ENCODE assay signal across 13 cellular contexts in the genomic region with DNA sequence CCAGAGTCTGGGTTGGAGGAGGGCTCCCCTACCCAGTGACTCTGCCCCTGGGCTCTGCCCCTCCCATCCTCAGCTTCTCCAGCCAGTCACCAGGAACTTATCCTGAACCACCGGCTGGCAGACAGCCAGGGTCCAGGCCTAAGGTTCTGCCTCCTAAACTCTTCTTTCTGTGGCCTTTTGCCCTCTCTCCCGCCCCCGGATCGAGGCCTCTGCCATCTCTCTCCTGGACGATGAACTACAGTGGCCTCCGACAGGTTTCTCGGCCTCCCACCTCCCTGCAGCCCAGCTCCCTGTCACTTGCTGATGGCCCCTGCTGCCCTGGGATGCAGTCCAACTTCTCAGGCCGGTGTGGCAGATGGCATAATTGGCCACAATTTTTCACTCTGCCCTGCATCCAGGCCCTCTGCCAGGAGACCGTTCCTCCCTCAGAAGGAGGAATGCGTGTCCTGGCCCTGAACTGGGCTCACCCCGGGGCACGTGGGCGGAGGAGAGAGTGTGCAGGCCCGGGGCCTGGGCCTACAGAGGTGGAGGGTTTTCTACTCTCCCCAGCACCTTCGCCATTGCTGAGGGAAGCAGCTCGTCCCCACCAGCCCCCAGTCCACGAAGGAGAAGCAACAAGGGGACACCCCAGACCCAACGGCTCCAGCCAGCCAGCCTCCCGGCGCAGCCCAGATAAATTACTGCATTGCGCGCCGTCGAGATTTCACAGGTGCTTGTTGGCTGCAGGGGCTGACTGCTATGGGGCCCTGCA.
A peak's percentile ranks its signal among the peaks of the same experiment; 100 is the strongest.
DNase-seq lines count a peak whose midpoint lies in the region; ATAC-seq and TF ChIP-seq lines count a peak whose summit lies in the region.
"Had no signal": no experiment of that assay in that cellular context is flagged by ENCODE, and none has a peak within 500 bp of the region (broad histone marks: within the 10 kb centered on the region; RNA-seq: fewer than 3 reads in every experiment).

No MANE protein-coding gene starts in this region.

- no peaks in the 10 kb centered on the region for H3K36me3 Mint-ChIP-seq in stimulated activated effector memory CD8-positive, alpha-beta T cell treated with anti-CD3 and anti-CD28 coated beads, Interleukin-12 subunit alpha, Interleukin-12 subunit beta, amount 100 ng/mL, for 72 hours
- no peaks in the 10 kb centered on the region for H3K36me3 Mint-ChIP-seq in activated CD4-positive, alpha-beta memory T cell treated with anti-CD3 and anti-CD28 coated beads, Interleukin-2, amount 10 ng/mL, durations not matched to agents 7 days and 5 days (ENCODE audit: low read depth)

- DNase-seq in GM04503 (ENCODE audit: low read depth) (peak; percentile 0), NCI-H524 (lab: John Stamatoyannopoulos, UW) (peak; percentile 27 to 70), heart right ventricle (peak; percentile 22 to 41), posterior vena cava (ENCODE audit: low spot score) (peak; percentile 72)
- no peak for DNase-seq in stimulated activated effector memory CD8-positive, alpha-beta T cell treated with anti-CD3 and anti-CD28 coated beads, Interleukin-12 subunit alpha, Interleukin-12 subunit beta, amount 100 ng/mL, for 72 hours (ENCODE audit: low spot score in 2 of 2)
- no peak for DNase-seq in activated CD4-positive, alpha-beta memory T cell treated with anti-CD3 and anti-CD28 coated beads, Interleukin-2, amount 10 ng/mL, durations not matched to agents 7 days and 5 days
- DNase-seq: activated naive CD4-positive, alpha-beta T cell treated with anti-CD3 and anti-CD28 coated beads for 36 hours; CD4-positive, alpha-beta T cell; cortex of kidney; NCI-H774; SW 1271 had no signal

- H3K9me3 Mint-ChIP-seq in stimulated activated effector memory CD8-positive, alpha-beta T cell treated with anti-CD3 and anti-CD28 coated beads, Interleukin-12 subunit alpha, Interleukin-12 subunit beta, amount 100 ng/mL, for 72 hours = peaks cover 6% of the 10 kb centered on the region
- H3K9me3 Mint-ChIP-seq in activated CD4-positive, alpha-beta memory T cell treated with anti-CD3 and anti-CD28 coated beads, Interleukin-2, amount 10 ng/mL, durations not matched to agents 7 days and 5 days = peaks cover 22% of the 10 kb centered on the region

- CTCF ChIA-PET in activated CD4-positive, alpha-beta memory T cell treated with anti-CD3 and anti-CD28 coated beads, Interleukin-2, amount 10 ng/mL, durations not matched to agents 7 days and 5 days (lab: Charles Lee) = no interaction called here

- peaks cover 6% of the 10 kb centered on the region for H3K27me3 Mint-ChIP-seq in activated CD4-positive, alpha-beta memory T cell treated with anti-CD3 and anti-CD28 coated beads, Interleukin-2, amount 10 ng/mL, durations not matched to agents 7 days and 5 days

- peaks cover 0 to 4% (median 0%) of the 10 kb centered on the region in 9 donors for H3K4me1 ChIP-seq in heart right ventricle

- intact Hi-C loops in heart right ventricle (cut with DNase I) (loop anchor here in 1 of 10 donors (5.0 kb wide), 1 partner anchor 507 kb away; no protein-coding TSS in a partner anchor), posterior vena cava (cut with DNase I) (no loop called here)

- no peak overlapping the region for H3K4me3 ChIP-seq in heart right ventricle

- no peaks in the 10 kb centered on the region for H3K36me3 ChIP-seq in heart right ventricle

- H3K4me3 Mint-ChIP-seq in stimulated activated effector memory CD8-positive, alpha-beta T cell treated with anti-CD3 and anti-CD28 coated beads, Interleukin-12 subunit alpha, Interleukin-12 subunit beta, amount 100 ng/mL, for 72 hours = no peak overlapping the region
- no peak overlapping the region for H3K4me3 Mint-ChIP-seq in activated CD4-positive, alpha-beta memory T cell treated with anti-CD3 and anti-CD28 coated beads, Interleukin-2, amount 10 ng/mL, durations not matched to agents 7 days and 5 days
- H3K4me3 Mint-ChIP-seq: activated naive CD4-positive, alpha-beta T cell treated with anti-CD3 and anti-CD28 coated beads for 36 hours; CD4-positive, alpha-beta T cell had no signal

- TF ChIP-seq CTCF in heart right ventricle (IDR thresholded peaks at IDR 0.05) = no peak

- no peak overlapping the region for H3K27ac Mint-ChIP-seq in stimulated activated effector memory CD8-positive, alpha-beta T cell treated with anti-CD3 and anti-CD28 coated beads, Interleukin-12 subunit alpha, Interleukin-12 subunit beta, amount 100 ng/mL, for 72 hours
- no peak overlapping the region for H3K27ac Mint-ChIP-seq in activated CD4-positive, alpha-beta memory T cell treated with anti-CD3 and anti-CD28 coated beads, Interleukin-2, amount 10 ng/mL, durations not matched to agents 7 days and 5 days
- H3K27ac Mint-ChIP-seq: activated naive CD4-positive, alpha-beta T cell treated with anti-CD3 and anti-CD28 coated beads for 36 hours; CD4-positive, alpha-beta T cell had no signal

- H3K4me1 Mint-ChIP-seq in stimulated activated effector memory CD8-positive, alpha-beta T cell treated with anti-CD3 and anti-CD28 coated beads, Interleukin-12 subunit alpha, Interleukin-12 subunit beta, amount 100 ng/mL, for 72 hours = no peaks in the 10 kb centered on the region
- H3K4me1 Mint-ChIP-seq in activated CD4-positive, alpha-beta memory T cell treated with anti-CD3 and anti-CD28 coated beads, Interleukin-2, amount 10 ng/mL, durations not matched to agents 7 days and 5 days = no peaks in the 10 kb centered on the region

- ATAC-seq in heart right ventricle = peak; percentile 28 to 83 (median 67)
- no peak for ATAC-seq in stimulated activated effector memory CD8-positive, alpha-beta T cell treated with anti-CD3 and anti-CD28 coated beads, Interleukin-12 subunit alpha, Interleukin-12 subunit beta, amount 100 ng/mL, for 72 hours
- ATAC-seq in GM21825 (IDR thresholded peaks at IDR 0.05; ENCODE audit: unreplicated experiment) = no peak
- no peak for ATAC-seq in GM21390 (IDR thresholded peaks at IDR 0.05; ENCODE audit: unreplicated experiment)

- no peak overlapping the region for H3K27ac ChIP-seq in heart right ventricle

- peaks cover 0 to 8% (median 0%) of the 10 kb centered on the region in 7 donors for H3K27me3 ChIP-seq in heart right ventricle

- POLR2A ChIA-PET in activated CD4-positive, alpha-beta memory T cell treated with anti-CD3 and anti-CD28 coated beads, Interleukin-2, amount 10 ng/mL, durations not matched to agents 7 days and 5 days (lab: Charles Lee) = no interaction called here

- H3K9me3 ChIP-seq in heart right ventricle = peaks cover 0 to 6% (median 0%) of the 10 kb centered on the region in 11 donors

- 50 to 55% methylated on average over 24 of the region's 24 CpGs for WGBS in heart right ventricle, 2 donors

Comparison
In these comparisons a context has a peak if more than half of its experiments do, and no peak if none do; other contexts are left out.
1. DNase-seq: peak in GM04503 (single experiment), NCI-H524 (2 of 2), heart right ventricle (2 of 2) and posterior vena cava (single experiment); none in stimulated activated effector memory CD8-positive, alpha-beta T cell treated with anti-CD3 and anti-CD28 coated beads, Interleukin-12 subunit alpha, Interleukin-12 subunit beta, amount 100 ng/mL, for 72 hours (0 of 2) and activated CD4-positive, alpha-beta memory T cell treated with anti-CD3 and anti-CD28 coated beads, Interleukin-2, amount 10 ng/mL, durations not matched to agents 7 days and 5 days (single experiment).
2. ATAC-seq: peak in heart right ventricle (8 of 8); none in stimulated activated effector memory CD8-positive, alpha-beta T cell treated with anti-CD3 and anti-CD28 coated beads, Interleukin-12 subunit alpha, Interleukin-12 subunit beta, amount 100 ng/mL, for 72 hours (single experiment), GM21825 (single experiment) and GM21390 (single experiment).